In the genomic region with DNA sequence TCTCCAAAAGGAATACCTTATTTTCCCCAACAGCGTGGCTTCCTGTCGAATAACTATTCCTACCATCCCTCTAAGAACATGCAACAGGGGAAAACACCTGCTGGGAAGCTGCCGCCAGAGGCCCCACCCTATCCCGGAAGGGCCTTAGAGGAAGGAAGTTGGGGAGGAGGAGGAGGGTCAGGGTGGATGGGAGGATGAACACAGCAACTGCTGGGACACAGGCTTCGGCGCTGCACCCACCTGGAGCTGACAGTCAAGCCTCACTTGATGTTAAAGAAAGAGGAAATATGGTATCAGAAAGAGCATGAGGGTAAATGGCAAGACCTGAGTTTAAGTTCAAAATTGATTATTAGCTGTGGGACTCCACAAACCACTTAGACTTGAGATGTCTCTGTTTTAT, we compare ENCODE assay signal across 1 cellular context.
TF ChIP-seq lines count a peak whose summit lies in the region.

No MANE protein-coding gene starts in this region.

TF ChIP-seq in HCT116, 20 proteins besides CTCF, POLR2A, EP300 and RAD21 (continued from another document):
- TF ChIP-seq ZBTB33 (IDR thresholded peaks at IDR 0.05; ENCODE audit: extremely low read depth, insufficient replicate concordance, low read length): no peak
